34 cellular contexts compared by ENCODE assay signal in the genomic region with DNA sequence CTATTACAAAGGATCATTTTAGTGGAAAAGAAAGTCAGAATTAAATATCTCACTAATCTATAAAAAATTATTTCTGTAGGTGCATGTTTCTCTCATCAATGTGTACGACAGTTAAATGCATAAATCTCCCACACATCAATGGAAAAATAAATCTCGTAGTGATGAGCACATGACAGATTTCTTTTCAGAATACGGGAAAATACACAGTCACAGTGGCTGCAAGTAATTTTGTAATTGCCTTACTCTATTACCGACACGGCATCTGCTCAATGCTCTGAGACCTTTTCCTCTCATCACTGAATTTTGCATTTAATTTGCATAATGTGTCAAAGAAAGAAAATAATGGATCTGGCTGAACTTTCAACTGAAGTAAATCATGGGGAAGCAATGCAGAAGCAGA.
"Had no signal": no experiment of that assay in that cellular context is flagged by ENCODE, and none has a peak within 500 bp of the region (broad histone marks: within the 10 kb centered on the region; RNA-seq: fewer than 3 reads in every experiment).

No MANE protein-coding gene starts in this region.

- H3K4me3 Mint-ChIP-seq: activated B cell treated with CpG ODN at 0.5 μM for 24 hours; activated CD4-positive, alpha-beta memory T cell treated with anti-CD3 and anti-CD28 coated beads for 36 hours; activated CD4-positive, alpha-beta T cell treated with anti-CD3 and anti-CD28 coated beads, Interleukin-2, amount 10 ng/mL, durations not matched to agents 24 days and 14 days; activated CD8-positive, alpha-beta T cell treated with anti-CD3 and anti-CD28 coated beads for 36 hours; activated naive CD4-positive, alpha-beta T cell treated with anti-CD3 and anti-CD28 coated beads for 36 hours; activated naive CD8-positive, alpha-beta T cell treated with anti-CD3 and anti-CD28 coated beads for 36 hours; activated T-cell treated with anti-CD3 and anti-CD28 coated beads, Interleukin-2, amount 50 U/mL, for 4 hours; activated T-cell treated with anti-CD3 and anti-CD28 coated beads, Interleukin-2, amount 50 U/mL, for 72 hours; activated T-helper 1 cell treated with anti-CD3 and anti-CD28 coated beads, Interleukin-12 subunit alpha, Interleukin-12 subunit beta, Interleukin-2, Interleukin-4 antibody, amounts not matched to agents 30 ng/mL and 10 ng/mL and 1 ng/mL, durations not matched to agents 14 hours and 24 hours and 36 hours; activated T-helper 17 cell treated with anti-CD3 and anti-CD28 coated beads, Interleukin-2, amount 50 U/mL, for 72 hours; central memory CD8-positive, alpha-beta T cell; T-helper 1 cell treated with Interleukin-12 subunit alpha and Interleukin-12 subunit beta and Interleukin-4 antibody, amounts not matched to agents 30 μg/mL and 1 μg/mL, for 36 hours; T-helper 2 cell treated with Interferon-gamma antibody and Interleukin-4, amounts not matched to agents 5 μg/mL and 100 μg/mL, for 36 hours had no signal

- H3K27ac Mint-ChIP-seq: activated B cell treated with CpG ODN at 0.5 μM for 24 hours; activated CD4-positive, alpha-beta memory T cell treated with anti-CD3 and anti-CD28 coated beads for 36 hours; activated CD4-positive, alpha-beta T cell treated with anti-CD3 and anti-CD28 coated beads, Interleukin-2, amount 10 ng/mL, durations not matched to agents 24 days and 14 days; activated CD8-positive, alpha-beta T cell treated with anti-CD3 and anti-CD28 coated beads for 36 hours; activated naive CD4-positive, alpha-beta T cell treated with anti-CD3 and anti-CD28 coated beads for 36 hours; activated naive CD4-positive, alpha-beta T cell treated with anti-CD3 and anti-CD28 coated beads, Interleukin-2, amount 50 U/mL, for 72 hours; activated naive CD8-positive, alpha-beta T cell treated with anti-CD3 and anti-CD28 coated beads for 36 hours; activated T-cell treated with anti-CD3 and anti-CD28 coated beads, Interleukin-2, amount 50 U/mL, for 72 hours; activated T-helper 1 cell treated with anti-CD3 and anti-CD28 coated beads, Interleukin-12 subunit alpha, Interleukin-12 subunit beta, Interleukin-2, Interleukin-4 antibody, amounts not matched to agents 30 ng/mL and 10 ng/mL and 1 ng/mL, durations not matched to agents 14 hours and 24 hours and 36 hours; activated T-helper 17 cell treated with anti-CD3 and anti-CD28 coated beads, Interleukin-2, amount 50 U/mL, for 72 hours; T-helper 1 cell treated with Interleukin-12 subunit alpha and Interleukin-12 subunit beta and Interleukin-4 antibody, amounts not matched to agents 30 μg/mL and 1 μg/mL, for 36 hours; T-helper 2 cell treated with Interferon-gamma antibody and Interleukin-4, amounts not matched to agents 5 μg/mL and 100 μg/mL, for 36 hours had no signal

- H3K27me3 ChIP-seq: adrenal gland, body of pancreas, cardiac muscle cell had no signal

- H3K4me1 ChIP-seq: adrenal gland, body of pancreas had no signal

- H3K4me3 ChIP-seq: adrenal gland, body of pancreas, cardiac muscle cell had no signal

- DNase-seq: activated B cell treated with CpG ODN at 0.5 μM for 24 hours; activated CD4-positive, alpha-beta memory T cell treated with anti-CD3 and anti-CD28 coated beads for 36 hours; activated CD4-positive, alpha-beta T cell treated with anti-CD3 and anti-CD28 coated beads for 4 hours; activated CD4-positive, alpha-beta T cell treated with anti-CD3 and anti-CD28 coated beads, Interleukin-2, amount 10 ng/mL, durations not matched to agents 24 days and 14 days; activated CD4-positive, alpha-beta T cell treated with anti-CD3 and anti-CD28 coated beads, Interleukin-2, amount 50 U/mL, for 1 hour; activated CD4-positive, alpha-beta T cell treated with anti-CD3 and anti-CD28 coated beads, Interleukin-2, amount 50 U/mL, for 4 hours; activated CD4-positive, CD25-positive, alpha-beta regulatory T cell treated with anti-CD3 and anti-CD28 coated beads, Interleukin-2, amount 50 U/mL, for 72 hours; activated CD8-positive, alpha-beta memory T cell treated with anti-CD3 and anti-CD28 coated beads, Interleukin-2, amount 50 U/mL, for 4 hours; activated CD8-positive, alpha-beta T cell treated with anti-CD3 and anti-CD28 coated beads for 36 hours; activated effector memory CD4-positive, alpha-beta T cell treated with anti-CD3 and anti-CD28 coated beads, Interleukin-2, amount 50 U/mL, for 16 hours; activated gamma-delta T cell treated with Interleukin-2 at 50 U/mL for 16 hours; activated naive CD4-positive, alpha-beta T cell; activated naive CD4-positive, alpha-beta T cell treated with anti-CD3 and anti-CD28 coated beads for 36 hours; activated naive CD4-positive, alpha-beta T cell treated with anti-CD3 and anti-CD28 coated beads, Interleukin-2, amount 50 U/mL, for 16 hours; activated naive CD8-positive, alpha-beta T cell treated with anti-CD3 and anti-CD28 coated beads for 36 hours; activated T-cell treated with anti-CD3 and anti-CD28 coated beads for 4 hours; activated T-cell treated with anti-CD3 and anti-CD28 coated beads, Interleukin-2, amount 50 U/mL, for 1 hour; activated T-cell treated with anti-CD3 and anti-CD28 coated beads, Interleukin-2, amount 50 U/mL, for 4 hours; activated T-cell treated with anti-CD3 and anti-CD28 coated beads, Interleukin-2, amount 50 U/mL, for 72 hours; adrenal gland; amniotic stem cell; aorta; body of pancreas; cerebellar nuclear complex; T-helper 2 cell; T-helper 9 cell had no signal

- H3K9me3 Mint-ChIP-seq: activated B cell treated with CpG ODN at 0.5 μM for 24 hours; activated CD4-positive, alpha-beta memory T cell treated with anti-CD3 and anti-CD28 coated beads for 36 hours; activated CD4-positive, alpha-beta T cell treated with anti-CD3 and anti-CD28 coated beads, Interleukin-2, amount 10 ng/mL, durations not matched to agents 24 days and 14 days; activated CD8-positive, alpha-beta T cell treated with anti-CD3 and anti-CD28 coated beads for 36 hours; activated naive CD4-positive, alpha-beta T cell treated with anti-CD3 and anti-CD28 coated beads for 36 hours; activated naive CD4-positive, alpha-beta T cell treated with anti-CD3 and anti-CD28 coated beads, Interleukin-2, amount 50 U/mL, for 72 hours; activated naive CD8-positive, alpha-beta T cell treated with anti-CD3 and anti-CD28 coated beads for 36 hours; activated T-cell treated with anti-CD3 and anti-CD28 coated beads, Interleukin-2, amount 50 U/mL, for 4 hours; activated T-cell treated with anti-CD3 and anti-CD28 coated beads, Interleukin-2, amount 50 U/mL, for 72 hours; activated T-helper 1 cell treated with anti-CD3 and anti-CD28 coated beads, Interleukin-12 subunit alpha, Interleukin-12 subunit beta, Interleukin-2, Interleukin-4 antibody, amounts not matched to agents 30 ng/mL and 10 ng/mL and 1 ng/mL, durations not matched to agents 14 hours and 24 hours and 36 hours; activated T-helper 17 cell treated with anti-CD3 and anti-CD28 coated beads, Interleukin-2, amount 50 U/mL, for 72 hours; central memory CD8-positive, alpha-beta T cell; T-helper 1 cell treated with Interleukin-12 subunit alpha and Interleukin-12 subunit beta and Interleukin-4 antibody, amounts not matched to agents 30 μg/mL and 1 μg/mL, for 36 hours; T-helper 2 cell treated with Interferon-gamma antibody and Interleukin-4, amounts not matched to agents 5 μg/mL and 100 μg/mL, for 36 hours had no signal

- H3K9me3 ChIP-seq: adrenal gland, body of pancreas had no signal

- H3K27me3 Mint-ChIP-seq: activated CD4-positive, alpha-beta memory T cell treated with anti-CD3 and anti-CD28 coated beads for 36 hours; activated naive CD8-positive, alpha-beta T cell treated with anti-CD3 and anti-CD28 coated beads for 36 hours; central memory CD8-positive, alpha-beta T cell had no signal

- H3K27ac ChIP-seq: adrenal gland, body of pancreas, cardiac muscle cell, VCaP had no signal

- H3K36me3 Mint-ChIP-seq: activated CD4-positive, alpha-beta memory T cell treated with anti-CD3 and anti-CD28 coated beads for 36 hours; activated naive CD4-positive, alpha-beta T cell treated with anti-CD3 and anti-CD28 coated beads, Interleukin-2, amount 50 U/mL, for 72 hours; activated naive CD8-positive, alpha-beta T cell treated with anti-CD3 and anti-CD28 coated beads for 36 hours had no signal

- H3K4me1 Mint-ChIP-seq: activated B cell treated with CpG ODN at 0.5 μM for 24 hours; activated CD4-positive, alpha-beta T cell treated with anti-CD3 and anti-CD28 coated beads, Interleukin-2, amount 10 ng/mL, durations not matched to agents 24 days and 14 days; activated naive CD8-positive, alpha-beta T cell treated with anti-CD3 and anti-CD28 coated beads for 36 hours; activated T-helper 17 cell treated with anti-CD3 and anti-CD28 coated beads, Interleukin-2, amount 50 U/mL, for 72 hours; central memory CD8-positive, alpha-beta T cell had no signal

- H3K36me3 ChIP-seq: adrenal gland, cardiac muscle cell had no signal
